Comparison of ENCODE assay signal across 8 cellular contexts in genomic region chr2:97645112-97645699, GRCh38. TPM values are rescaled to one million over a fixed set of nuclear protein-coding genes. Genes with fewer than 3 reads are reported as not detected.
DNase-seq lines count a peak whose midpoint lies in the region; ATAC-seq and TF ChIP-seq lines count a peak whose summit lies in the region.

No MANE protein-coding gene starts in this region.

- TF ChIP-seq POLR2A in body of pancreas (IDR thresholded peaks at IDR 0.05), result no peak

- H3K4me3 Mint-ChIP-seq in T-helper 2 cell treated with Interferon-gamma antibody and Interleukin-4, amounts not matched to agents 5 μg/mL and 100 μg/mL, for 36 hours, result peak overlapping the region; percentile 93

- no peak for TF ChIP-seq CTCF in body of pancreas (IDR thresholded peaks at IDR 0.05)

- H3K4me1 Mint-ChIP-seq in T-helper 2 cell treated with Interferon-gamma antibody and Interleukin-4, amounts not matched to agents 5 μg/mL and 100 μg/mL, for 36 hours (ENCODE audit: low read depth), result peaks cover 13% of the 10 kb centered on the region

- ATAC-seq in HG02678 (IDR thresholded peaks at IDR 0.05; ENCODE audit: unreplicated experiment), result peak; percentile 25
- peak; percentile 53 for ATAC-seq in body of pancreas
- peak; percentile 41 for ATAC-seq in left colon

- WGBS in body of pancreas, 2 donors, result 8% methylated on average over 19 of the region's 19 CpGs

- peaks cover 26% of the 10 kb centered on the region for H3K36me3 Mint-ChIP-seq in T-helper 2 cell treated with Interferon-gamma antibody and Interleukin-4, amounts not matched to agents 5 μg/mL and 100 μg/mL, for 36 hours (ENCODE audit: low read depth)

- peaks cover 23% of the 10 kb centered on the region for H3K4me1 ChIP-seq in body of pancreas

- H3K27ac ChIP-seq in body of pancreas (peak overlapping the region; percentile 86 to 95 (median 94)), temporal lobe (ENCODE audit: low read depth, low read length) (peak overlapping the region; percentile 94)

- no peak for DNase-seq in T-helper 2 cell treated with Interferon-gamma antibody and Interleukin-4, amounts not matched to agents 5 μg/mL and 100 μg/mL, for 36 hours (ENCODE audit: low spot score)
- DNase-seq in T-helper 2 cell, result no peak
- peak; percentile 40 for DNase-seq in NCI-H748 (lab: John Stamatoyannopoulos, UW; ENCODE audit: unreplicated experiment)
- DNase-seq in body of pancreas, result no peak
- no peak for DNase-seq in left colon
- DNase-seq in amniotic stem cell (lab: John Stamatoyannopoulos, UW), result no peak

- no peaks in the 10 kb centered on the region for H3K27me3 ChIP-seq in body of pancreas

- peaks cover 6% of the 10 kb centered on the region for H3K27me3 Mint-ChIP-seq in T-helper 2 cell treated with Interferon-gamma antibody and Interleukin-4, amounts not matched to agents 5 μg/mL and 100 μg/mL, for 36 hours (ENCODE audit: low read depth)

- H3K4me3 ChIP-seq in body of pancreas, result peak overlapping the region; percentile 2 to 12

- no peaks in the 10 kb centered on the region for H3K9me3 ChIP-seq in body of pancreas

- H3K36me3 ChIP-seq in body of pancreas (replicated peaks in 1 of 2; ENCODE audit: insufficient read depth in 1 of 2, low read depth in 2 of 2), result peaks cover 4 to 13% of the 10 kb centered on the region in 2 donors

- intact Hi-C loops in body of pancreas (cut with DNase I), result no loop called here
- intact Hi-C loops in left colon (cut with DNase I, micrococcal nuclease), result no loop called here

- no peaks in the 10 kb centered on the region for H3K9me3 Mint-ChIP-seq in T-helper 2 cell treated with Interferon-gamma antibody and Interleukin-4, amounts not matched to agents 5 μg/mL and 100 μg/mL, for 36 hours

- H3K27ac Mint-ChIP-seq in T-helper 2 cell treated with Interferon-gamma antibody and Interleukin-4, amounts not matched to agents 5 μg/mL and 100 μg/mL, for 36 hours, result peak overlapping the region; percentile 86

RNA-seq across cellular contexts. Expression of gene COX5B, which starts 0.7 kb away (rescaled TPM):
- total RNA-seq in body of pancreas, result 100 to 1,000 TPM; 202 to 336 TPM
- 100 to 1,000 TPM; 626 to 674 TPM for total RNA-seq in left colon
- 134 TPM for total RNA-seq in temporal lobe

RNA-seq across cellular contexts. Expression of gene ACTR1B, which starts 18.6 kb away (rescaled TPM):
- total RNA-seq in body of pancreas, result 10 to 100 TPM; 57.6 to 74.2 TPM
- 10 to 100 TPM; 67.4 to 79.2 TPM for total RNA-seq in left colon
- 25.8 TPM for total RNA-seq in temporal lobe

RNA-seq across cellular contexts. Expression of gene C2orf92, which starts 24.3 kb away (rescaled TPM):
- 10 to 100 TPM; 21.3 to 47.1 TPM for total RNA-seq in body of pancreas
- total RNA-seq in left colon, result 1 to 10 TPM; 7.2 to 7.8 TPM
- total RNA-seq in temporal lobe, result 3.7 TPM

RNA-seq across cellular contexts. Expression of gene ANKRD36B, which starts 55.5 kb away (rescaled TPM):
- total RNA-seq in body of pancreas (10 to 100 TPM; 36.9 to 57.1 TPM), left colon (10 to 100 TPM; 22.1 to 23.5 TPM), temporal lobe (197 TPM)
